ENCODE assay signal across 8 cellular contexts in the genomic region with DNA sequence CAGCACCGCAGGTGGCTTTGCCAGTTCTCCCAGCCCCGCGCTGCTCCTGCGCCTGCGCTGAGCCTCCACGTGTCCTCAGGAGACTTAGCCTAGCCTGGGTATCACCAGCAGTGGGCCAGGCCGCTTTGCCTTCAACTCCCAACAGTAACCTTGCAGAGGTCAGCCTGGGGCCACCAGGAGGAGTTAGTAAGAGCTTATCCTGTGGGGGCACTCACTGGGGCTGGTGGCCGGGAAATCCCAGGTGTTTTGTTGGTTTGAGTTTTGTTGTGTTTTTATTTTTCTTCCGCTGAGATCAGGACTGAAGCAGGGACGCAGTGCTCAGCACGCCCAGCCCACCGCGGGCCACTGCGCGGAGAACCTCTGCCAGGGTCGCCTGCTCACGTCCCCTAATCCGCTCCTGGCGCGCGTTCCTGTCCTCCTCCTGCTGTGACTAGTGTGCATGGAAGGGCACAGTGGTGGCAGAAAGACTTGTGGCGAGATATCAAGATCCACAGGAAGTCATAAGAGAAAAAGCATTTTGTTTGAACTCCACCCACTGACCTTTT.
DNase-seq lines count a peak whose midpoint lies in the region; TF ChIP-seq lines count a peak whose summit lies in the region.

No MANE protein-coding gene starts in this region.

- DNase-seq in NB4 (ENCODE audit: low read depth) (peak; percentile 46), SIG-M5 (lab: John Stamatoyannopoulos, UW) (no peak), NCI-H2171 (lab: John Stamatoyannopoulos, UW) (no peak), GM19238 (ENCODE audit: insufficient read length, low spot score) (no peak)
- DNase-seq in activated CD4-positive, alpha-beta T cell treated with anti-CD3 and anti-CD28 coated beads, Interleukin-2, amount 50 U/mL, for 4 hours: peak; percentile 34 to 47
- DNase-seq in effector memory CD4-positive, alpha-beta T cell: peak; percentile 34 to 54 (median 37)

- no peaks in the 10 kb centered on the region for H3K27me3 Mint-ChIP-seq in nephron (ENCODE audit: low read depth)

- peak overlapping the region; percentile 33 to 48 (median 47) for H3K4me3 Mint-ChIP-seq in nephron

- peak overlapping the region; percentile 96 for H3K27ac Mint-ChIP-seq in nephron

- no peaks in the 10 kb centered on the region for H3K27me3 ChIP-seq in effector memory CD4-positive, alpha-beta T cell (replicated peaks; ENCODE audit: control insufficient read depth, insufficient read depth, low read length, poor library complexity, severe bottlenecking)

- no peak for TF ChIP-seq CTCF in NB4 (IDR thresholded peaks at IDR 0.05; ENCODE audit: low read depth, low read length)
- TF ChIP-seq CTCF in nephron (IDR thresholded peaks at IDR 0.05; ENCODE audit: unreplicated experiment in 3 of 3): no peak

- no peaks in the 10 kb centered on the region for H3K36me3 ChIP-seq in effector memory CD4-positive, alpha-beta T cell (ENCODE audit: control insufficient read depth, insufficient read depth, low read length)

- H3K4me3 ChIP-seq in NB4 (ENCODE audit: low read depth, low read length): no peak overlapping the region
- H3K4me3 ChIP-seq in effector memory CD4-positive, alpha-beta T cell (ENCODE audit: insufficient read depth, low read depth, low read length, poor library complexity, severe bottlenecking): peak overlapping the region; percentile 41

- H3K4me1 Mint-ChIP-seq in nephron: peaks cover 58% of the 10 kb centered on the region

- H3K4me1 ChIP-seq in effector memory CD4-positive, alpha-beta T cell (ENCODE audit: control insufficient read depth, insufficient read depth, low read length, poor library complexity, severe bottlenecking): peaks cover 12% of the 10 kb centered on the region

- H3K27ac ChIP-seq in effector memory CD4-positive, alpha-beta T cell (ENCODE audit: insufficient read depth, low read length, poor library complexity, severe bottlenecking): peak overlapping the region; percentile 38
- H3K27ac ChIP-seq in temporal lobe (ENCODE audit: low read depth, low read length): peak overlapping the region; percentile 95

- no peaks in the 10 kb centered on the region for H3K9me3 Mint-ChIP-seq in nephron

- H3K36me3 Mint-ChIP-seq in nephron (ENCODE audit: low read depth): no peaks in the 10 kb centered on the region

- H3K9me3 ChIP-seq in effector memory CD4-positive, alpha-beta T cell (ENCODE audit: control insufficient read depth, low read length): no peaks in the 10 kb centered on the region

- no peak for TF ChIP-seq POLR2A in NB4 (IDR thresholded peaks at IDR 0.05; ENCODE audit: extremely low read depth, insufficient read length)

Comparison
In these comparisons a context has a peak if more than half of its experiments do, and no peak if none do; other contexts are left out.
1. DNase-seq: peak in NB4 (single experiment), activated CD4-positive, alpha-beta T cell treated with anti-CD3 and anti-CD28 coated beads, Interleukin-2, amount 50 U/mL, for 4 hours (2 of 2) and effector memory CD4-positive, alpha-beta T cell (3 of 3); none in SIG-M5 (single experiment), NCI-H2171 (single experiment) and GM19238 (single experiment).